21 cellular contexts compared by ENCODE assay signal in genomic region chr6:12886961-12887775, GRCh38.
DNase-seq lines count a peak whose midpoint lies in the region; ATAC-seq, FAIRE-seq and TF ChIP-seq lines count a peak whose summit lies in the region.
"Had no signal": no experiment of that assay in that cellular context is flagged by ENCODE, and none has a peak within 500 bp of the region (broad histone marks: within the 10 kb centered on the region; RNA-seq: fewer than 3 reads in every experiment).

No MANE protein-coding gene starts in this region.

- H3K9me3 Mint-ChIP-seq in astrocyte (ENCODE audit: unreplicated experiment): peaks cover 12% of the 10 kb centered on the region
- peaks cover 13% of the 10 kb centered on the region for H3K9me3 Mint-ChIP-seq in activated T-cell treated with anti-CD3 and anti-CD28 coated beads, Interleukin-2, amount 50 U/mL, for 24 hours
- H3K9me3 Mint-ChIP-seq in naive thymus-derived CD4-positive, alpha-beta T cell: peaks cover 2 to 20% (median 9%) of the 10 kb centered on the region in 11 donors
- H3K9me3 Mint-ChIP-seq: natural killer cell had no signal

- no peak for ATAC-seq in naive thymus-derived CD4-positive, alpha-beta T cell
- ATAC-seq: body of pancreas, left lung, natural killer cell had no signal

- intact Hi-C loops in naive thymus-derived CD4-positive, alpha-beta T cell (cut with micrococcal nuclease): no loop called here

- no peaks in the 10 kb centered on the region for H3K79me2 ChIP-seq in astrocyte (ENCODE audit: insufficient read depth, low read length)

- POLR2A ChIA-PET in naive thymus-derived CD4-positive, alpha-beta T cell (lab: Charles Lee): interaction anchor here (0.9 kb wide), 1 partner anchor 13 kb away, joined by 3 read pairs; no protein-coding TSS in a partner anchor

- H3K36me3 Mint-ChIP-seq in astrocyte (ENCODE audit: low read depth, unreplicated experiment): no peaks in the 10 kb centered on the region
- H3K36me3 Mint-ChIP-seq in activated T-cell treated with anti-CD3 and anti-CD28 coated beads, Interleukin-2, amount 50 U/mL, for 24 hours (ENCODE audit: low read depth): no peaks in the 10 kb centered on the region
- H3K36me3 Mint-ChIP-seq in naive thymus-derived CD4-positive, alpha-beta T cell: no peaks in the 10 kb centered on the region
- H3K36me3 Mint-ChIP-seq: natural killer cell had no signal

- H3K4me3 Mint-ChIP-seq in astrocyte (ENCODE audit: unreplicated experiment): no peak overlapping the region
- no peak overlapping the region for H3K4me3 Mint-ChIP-seq in activated T-cell treated with anti-CD3 and anti-CD28 coated beads, Interleukin-2, amount 50 U/mL, for 24 hours
- no peak overlapping the region for H3K4me3 Mint-ChIP-seq in naive thymus-derived CD4-positive, alpha-beta T cell
- H3K4me3 Mint-ChIP-seq: natural killer cell had no signal

- no peaks in the 10 kb centered on the region for H4K20me1 ChIP-seq in astrocyte (ENCODE audit: insufficient read depth, low read length)

- peaks cover 5% of the 10 kb centered on the region for H3K4me1 ChIP-seq in astrocyte (ENCODE audit: insufficient read depth, low read length)
- H3K4me1 ChIP-seq in naive thymus-derived CD4-positive, alpha-beta T cell (ENCODE audit: control insufficient read depth in 2 of 2, insufficient read depth in 2 of 2, low read length in 2 of 2): no peaks in the 10 kb centered on the region
- H3K4me1 ChIP-seq: body of pancreas, left lung had no signal

- H3K4me3 ChIP-seq in AG10803 (ENCODE audit: low read length) (no peak overlapping the region), astrocyte (ENCODE audit: insufficient read depth, low read depth, low read length) (no peak overlapping the region), kidney epithelial cell (ENCODE audit: low read depth, low read length) (no peak overlapping the region)
- no peak overlapping the region for H3K4me3 ChIP-seq in naive thymus-derived CD4-positive, alpha-beta T cell (ENCODE audit: low read length)
- H3K4me3 ChIP-seq: body of pancreas, left lung had no signal

- H3K4me1 Mint-ChIP-seq in astrocyte (ENCODE audit: low read depth, unreplicated experiment): peaks cover 6% of the 10 kb centered on the region
- no peaks in the 10 kb centered on the region for H3K4me1 Mint-ChIP-seq in activated T-cell treated with anti-CD3 and anti-CD28 coated beads, Interleukin-2, amount 50 U/mL, for 24 hours (ENCODE audit: low read depth)
- H3K4me1 Mint-ChIP-seq in naive thymus-derived CD4-positive, alpha-beta T cell: peaks cover 0 to 2% (median 0%) of the 10 kb centered on the region in 7 donors
- H3K4me1 Mint-ChIP-seq: natural killer cell had no signal

- no peaks in the 10 kb centered on the region for H3K36me3 ChIP-seq in astrocyte (ENCODE audit: insufficient read depth, low read length)
- no peaks in the 10 kb centered on the region for H3K36me3 ChIP-seq in kidney epithelial cell (ENCODE audit: control insufficient read depth, insufficient read depth, low read length)
- no peaks in the 10 kb centered on the region for H3K36me3 ChIP-seq in naive thymus-derived CD4-positive, alpha-beta T cell (ENCODE audit: control insufficient read depth in 2 of 3, insufficient read depth in 3 of 3, low read length in 3 of 3)
- H3K36me3 ChIP-seq: left lung had no signal

- peak; percentile 47 for DNase-seq in AG10803 (ENCODE audit: low read depth)
- peak; percentile 14 for DNase-seq in H4 (ENCODE audit: low spot score)
- peak; percentile 42 for DNase-seq in astrocyte (ENCODE audit: low read depth)
- DNase-seq in kidney epithelial cell (ENCODE audit: low read depth): peak; percentile 21
- DNase-seq in NCI-H526 (lab: John Stamatoyannopoulos, UW): no peak
- no peak for DNase-seq in activated T-cell treated with anti-CD3 and anti-CD28 coated beads, Interleukin-2, amount 50 U/mL, for 24 hours
- no peak for DNase-seq in activated CD4-positive, alpha-beta T cell treated with anti-CD3 and anti-CD28 coated beads for 48 hours
- DNase-seq in naive thymus-derived CD4-positive, alpha-beta T cell: no peak
- DNase-seq: activated naive CD4-positive, alpha-beta T cell; body of pancreas; C1 segment of cervical spinal cord; DMS79; effector CD4-positive, alpha-beta T cell; IMR-90; left lung; natural killer cell; NCI-H1092 treated with DMSO at 0.1 percent for 48 hours; NCI-H345; stimulated activated CD8-positive, alpha-beta memory T cell treated with anti-CD3 and anti-CD28 coated beads, Interleukin-4, amount 100 ng/mL, for 48 hours had no signal

- H3K27me3 ChIP-seq in astrocyte (ENCODE audit: insufficient read depth, low read length): peaks cover 5% of the 10 kb centered on the region
- H3K27me3 ChIP-seq in kidney epithelial cell (ENCODE audit: control insufficient read depth, insufficient read depth, low read length): no peaks in the 10 kb centered on the region
- peaks cover 0 to 4% of the 10 kb centered on the region in 2 donors for H3K27me3 ChIP-seq in naive thymus-derived CD4-positive, alpha-beta T cell (ENCODE audit: control insufficient read depth in 2 of 2, insufficient read depth in 2 of 2, low read length in 2 of 2)
- H3K27me3 ChIP-seq: body of pancreas had no signal

- CTCF ChIA-PET in naive thymus-derived CD4-positive, alpha-beta T cell (lab: Charles Lee): no interaction called here

- no peak overlapping the region for H3K9ac ChIP-seq in astrocyte (ENCODE audit: low read length)

- no peak for TF ChIP-seq CTCF in AG10803 (conservative IDR thresholded peaks at IDR 0.05; ENCODE audit: low read length)
- TF ChIP-seq CTCF in astrocyte (IDR thresholded peaks at IDR 0.05; ENCODE audit: insufficient read depth, low read depth, low read length): no peak
- no peak for TF ChIP-seq CTCF in kidney epithelial cell (IDR thresholded peaks at IDR 0.05; ENCODE audit: insufficient read depth, low read length, poor library complexity, severe bottlenecking)

- peaks cover 5% of the 10 kb centered on the region for H3K27me3 Mint-ChIP-seq in astrocyte (ENCODE audit: low read depth, unreplicated experiment)
- H3K27me3 Mint-ChIP-seq in activated T-cell treated with anti-CD3 and anti-CD28 coated beads, Interleukin-2, amount 50 U/mL, for 24 hours: peaks cover 18% of the 10 kb centered on the region
- peaks cover 4 to 28% (median 19%) of the 10 kb centered on the region in 5 donors for H3K27me3 Mint-ChIP-seq in naive thymus-derived CD4-positive, alpha-beta T cell

- H3K4me2 ChIP-seq in astrocyte (ENCODE audit: low read length): peak overlapping the region; percentile 1

- no peak overlapping the region for H3K27ac ChIP-seq in astrocyte (ENCODE audit: low read depth, low read length)
- no peak overlapping the region for H3K27ac ChIP-seq in naive thymus-derived CD4-positive, alpha-beta T cell (ENCODE audit: low read depth, low read length)
- H3K27ac ChIP-seq: body of pancreas, left lung, VCaP had no signal

- no peak overlapping the region for H2AFZ ChIP-seq in astrocyte (ENCODE audit: low read depth, low read length)

- no peak for FAIRE-seq in astrocyte (lab: Jason Lieb, UNC)
- FAIRE-seq: frontal cortex had no signal

- H3K9me3 ChIP-seq in astrocyte (ENCODE audit: insufficient read depth, low read depth, low read length): no peaks in the 10 kb centered on the region
- peaks cover 0 to 10% (median 0%) of the 10 kb centered on the region in 3 experiments for H3K9me3 ChIP-seq in naive thymus-derived CD4-positive, alpha-beta T cell (ENCODE audit: control insufficient read depth in 2 of 3, low read length in 3 of 3)
- H3K9me3 ChIP-seq: body of pancreas had no signal

- H3K27ac Mint-ChIP-seq in astrocyte (ENCODE audit: unreplicated experiment): no peak overlapping the region
- no peak overlapping the region for H3K27ac Mint-ChIP-seq in activated T-cell treated with anti-CD3 and anti-CD28 coated beads, Interleukin-2, amount 50 U/mL, for 24 hours
- H3K27ac Mint-ChIP-seq in naive thymus-derived CD4-positive, alpha-beta T cell: no peak overlapping the region
- H3K27ac Mint-ChIP-seq: natural killer cell had no signal

Comparison
In these comparisons a context has a peak if more than half of its experiments do, and no peak if none do; other contexts are left out.
1. DNase-seq: peak in AG10803 (single experiment), H4 (single experiment), astrocyte (single experiment) and kidney epithelial cell (single experiment); none in NCI-H526 (0 of 2), activated T-cell treated with anti-CD3 and anti-CD28 coated beads, Interleukin-2, amount 50 U/mL, for 24 hours (single experiment), activated CD4-positive, alpha-beta T cell treated with anti-CD3 and anti-CD28 coated beads for 48 hours (single experiment) and naive thymus-derived CD4-positive, alpha-beta T cell (0 of 9).